28 cellular contexts compared by ENCODE assay signal in genomic region chr3:141653872-141654271, GRCh38.
"Had no signal": no experiment of that assay in that cellular context is flagged by ENCODE, and none has a peak within 500 bp of the region (broad histone marks: within the 10 kb centered on the region; RNA-seq: fewer than 3 reads in every experiment).

No MANE protein-coding gene starts in this region.

- H3K36me3 Mint-ChIP-seq: immature natural killer cell; natural killer cell treated with Interleukin-12 subunit alpha and Interleukin-12 subunit beta and Interleukin-15 and Interleukin-18, amount 100 ng/mL, for 72 hours; neural progenitor cell; stimulated activated memory B cell treated with anti-CD40 and anti-IgM and Interleukin-4, amounts not matched to agents 10 μg/mL and 1 μg/mL and 100 μg/mL, for 72 hours had no signal

- H3K4me3 Mint-ChIP-seq: immature natural killer cell; natural killer cell treated with Interleukin-12 subunit alpha and Interleukin-12 subunit beta and Interleukin-15 and Interleukin-18, amount 100 ng/mL, for 72 hours; neural progenitor cell; stimulated activated memory B cell treated with anti-CD40 and anti-IgM and Interleukin-4, amounts not matched to agents 10 μg/mL and 1 μg/mL and 100 μg/mL, for 72 hours had no signal

- H3K4me1 Mint-ChIP-seq: immature natural killer cell; naive B cell; neural progenitor cell; stimulated activated memory B cell treated with anti-CD40 and anti-IgM and Interleukin-4, amounts not matched to agents 10 μg/mL and 1 μg/mL and 100 μg/mL, for 72 hours had no signal

- H2AFZ ChIP-seq: hepatocyte, neural progenitor cell, parathyroid adenoma had no signal

- H3K36me3 ChIP-seq: gastrocnemius medialis, lower lobe of right lung, neural progenitor cell, right atrium auricular region, thoracic aorta, tibial nerve, upper lobe of right lung, uterus had no signal

- DNase-seq: dermis blood vessel endothelial cell; effector memory CD4-positive, alpha-beta T cell; erythroblast; foreskin fibroblast; gastrocnemius medialis; head of caudate nucleus; immature natural killer cell; islet precursor cell; left ventricle myocardium superior; lower lobe of right lung; naive B cell; stimulated activated CD4-positive, alpha-beta T cell treated with anti-CD3 and anti-CD28 coated beads, Interleukin-2, amount 100 ng/mL, for 24 hours; stimulated activated CD4-positive, alpha-beta T cell treated with anti-CD3 and anti-CD28 coated beads, Interleukin-4, amount 100 ng/mL, for 24 hours; stimulated activated naive CD8-positive, alpha-beta T cell treated with anti-CD3 and anti-CD28 coated beads, Interleukin-15, Interleukin-2, amounts not matched to agents 100 U/mL and 50 U/mL, for 24 hours; substantia nigra; upper lobe of right lung; uterus had no signal

- H3K79me2 ChIP-seq: hepatocyte, parathyroid adenoma had no signal

- H3K9me3 ChIP-seq: gastrocnemius medialis, lower lobe of right lung, right atrium auricular region, thoracic aorta, upper lobe of right lung, uterus had no signal

- H3K4me1 ChIP-seq: gastrocnemius medialis, lower lobe of right lung, neural progenitor cell, parathyroid adenoma, right atrium auricular region, upper lobe of right lung, uterus had no signal

- H3K27ac Mint-ChIP-seq: immature natural killer cell; naive B cell; natural killer cell treated with Interleukin-12 subunit alpha and Interleukin-12 subunit beta and Interleukin-15 and Interleukin-18, amount 100 ng/mL, for 72 hours; neural progenitor cell; progenitor cell of endocrine pancreas; stimulated activated memory B cell treated with anti-CD40 and anti-IgM and Interleukin-4, amounts not matched to agents 10 μg/mL and 1 μg/mL and 100 μg/mL, for 72 hours had no signal

- H3K27me3 ChIP-seq: right atrium auricular region, tibial nerve, upper lobe of right lung, uterus had no signal

- H3K27ac ChIP-seq: coronary artery, gastrocnemius medialis, hepatocyte, lower lobe of right lung, neural progenitor cell, parathyroid adenoma, right atrium auricular region, thoracic aorta, tibial nerve, upper lobe of right lung, uterus had no signal

- H3K4me3 ChIP-seq: coronary artery, gastrocnemius medialis, hepatocyte, lower lobe of right lung, neural progenitor cell, right atrium auricular region, thoracic aorta, tibial nerve, upper lobe of right lung, uterus had no signal

- H3K9me3 Mint-ChIP-seq: natural killer cell treated with Interleukin-12 subunit alpha and Interleukin-12 subunit beta and Interleukin-15 and Interleukin-18, amount 100 ng/mL, for 72 hours had no signal

- H3K9ac ChIP-seq: neural progenitor cell, parathyroid adenoma had no signal

- ATAC-seq: gastrocnemius medialis; left ventricle myocardium superior; lower lobe of right lung; natural killer cell treated with Interleukin-12 subunit alpha and Interleukin-12 subunit beta and Interleukin-15 and Interleukin-18, amount 100 ng/mL, for 72 hours; sciatic nerve; stimulated activated memory B cell treated with anti-CD40 and anti-IgM and Interleukin-4, amounts not matched to agents 10 μg/mL and 1 μg/mL and 100 μg/mL, for 72 hours; stimulated activated naive CD8-positive, alpha-beta T cell treated with anti-CD3 and anti-CD28 coated beads, Interleukin-15, Interleukin-2, amounts not matched to agents 100 U/mL and 50 U/mL, for 24 hours; upper lobe of right lung had no signal

- H3K4me2 ChIP-seq: hepatocyte, neural progenitor cell had no signal
